Comparison of ENCODE assay signal across 9 cellular contexts in the genomic region with DNA sequence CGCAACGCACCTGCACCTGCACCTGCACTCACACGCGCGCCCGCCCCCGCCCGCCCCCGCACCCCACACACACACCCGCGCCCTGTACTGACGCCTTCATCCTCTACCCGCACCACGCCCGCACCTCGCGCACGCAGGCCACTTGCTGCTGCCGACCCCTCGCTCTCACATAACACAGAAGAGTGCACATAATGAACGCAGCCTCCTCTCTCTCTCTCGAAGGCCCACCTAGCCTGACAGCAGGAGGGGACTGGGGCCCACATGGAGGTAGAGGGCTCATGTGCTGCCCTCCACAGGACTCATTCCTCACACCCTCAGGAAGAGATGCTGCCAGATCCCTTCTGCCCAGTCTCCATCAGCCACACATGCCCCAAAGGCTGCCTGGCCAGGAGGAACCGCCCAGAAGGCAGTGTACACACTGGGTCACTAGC. TPM values are rescaled to one million over a fixed set of nuclear protein-coding genes. Genes with fewer than 3 reads are reported as not detected.
A peak's percentile ranks its signal among the peaks of the same experiment; 100 is the strongest.
DNase-seq lines count a peak whose midpoint lies in the region; ATAC-seq lines count a peak whose summit lies in the region.
"Had no signal": no experiment of that assay in that cellular context is flagged by ENCODE, and none has a peak within 500 bp of the region (broad histone marks: within the 10 kb centered on the region; RNA-seq: fewer than 3 reads in every experiment).

No MANE protein-coding gene starts in this region.

- H3K4me3 ChIP-seq in SJCRH30: no peak overlapping the region

- peaks cover 45% of the 10 kb centered on the region for H3K27me3 Mint-ChIP-seq in activated CD4-positive, alpha-beta T cell treated with anti-CD3 and anti-CD28 coated beads, Interleukin-2, amount 10 ng/mL, durations not matched to agents 7 days and 5 days
- peaks cover 43% of the 10 kb centered on the region for H3K27me3 Mint-ChIP-seq in stimulated activated naive CD8-positive, alpha-beta T cell treated with anti-CD3 and anti-CD28 coated beads, Interleukin-15, amount 100 ng/mL, for 72 hours

- peaks cover 3% of the 10 kb centered on the region for H3K9me3 Mint-ChIP-seq in activated CD4-positive, alpha-beta T cell treated with anti-CD3 and anti-CD28 coated beads, Interleukin-2, amount 10 ng/mL, durations not matched to agents 7 days and 5 days
- H3K9me3 Mint-ChIP-seq in stimulated activated naive CD8-positive, alpha-beta T cell treated with anti-CD3 and anti-CD28 coated beads, Interleukin-15, amount 100 ng/mL, for 72 hours: peaks cover 6 to 8% of the 10 kb centered on the region in 2 donors

- no peak overlapping the region for H3K27ac Mint-ChIP-seq in activated CD4-positive, alpha-beta T cell treated with anti-CD3 and anti-CD28 coated beads, Interleukin-2, amount 10 ng/mL, durations not matched to agents 7 days and 5 days
- peak overlapping the region in 1 of 2 donors; percentile 72 for H3K27ac Mint-ChIP-seq in stimulated activated naive CD8-positive, alpha-beta T cell treated with anti-CD3 and anti-CD28 coated beads, Interleukin-15, amount 100 ng/mL, for 72 hours

- peaks cover 3% of the 10 kb centered on the region; the same call in 1 of the 2 replicates for H3K27me3 ChIP-seq in SJCRH30

- no peaks in the 10 kb centered on the region for H3K36me3 Mint-ChIP-seq in activated CD4-positive, alpha-beta T cell treated with anti-CD3 and anti-CD28 coated beads, Interleukin-2, amount 10 ng/mL, durations not matched to agents 7 days and 5 days (ENCODE audit: low read depth)

- peak overlapping the region; percentile 62 for H3K4me3 Mint-ChIP-seq in activated CD4-positive, alpha-beta T cell treated with anti-CD3 and anti-CD28 coated beads, Interleukin-2, amount 10 ng/mL, durations not matched to agents 7 days and 5 days
- peak overlapping the region; percentile 79 to 83 for H3K4me3 Mint-ChIP-seq in stimulated activated naive CD8-positive, alpha-beta T cell treated with anti-CD3 and anti-CD28 coated beads, Interleukin-15, amount 100 ng/mL, for 72 hours

- CTCF ChIA-PET in activated CD4-positive, alpha-beta T cell treated with anti-CD3 and anti-CD28 coated beads, Interleukin-2, amount 10 ng/mL, durations not matched to agents 7 days and 5 days (lab: Charles Lee): no interaction called here

- POLR2A ChIA-PET in activated CD4-positive, alpha-beta T cell treated with anti-CD3 and anti-CD28 coated beads, Interleukin-2, amount 10 ng/mL, durations not matched to agents 7 days and 5 days (lab: Charles Lee): no interaction called here

- no peaks in the 10 kb centered on the region for H3K36me3 ChIP-seq in SJCRH30

- intact Hi-C loops in left cardiac atrium (cut with DNase I): no loop called here

- peaks cover 7% of the 10 kb centered on the region for H3K4me1 Mint-ChIP-seq in activated CD4-positive, alpha-beta T cell treated with anti-CD3 and anti-CD28 coated beads, Interleukin-2, amount 10 ng/mL, durations not matched to agents 7 days and 5 days
- H3K4me1 Mint-ChIP-seq in stimulated activated naive CD8-positive, alpha-beta T cell treated with anti-CD3 and anti-CD28 coated beads, Interleukin-15, amount 100 ng/mL, for 72 hours: peaks cover 22% of the 10 kb centered on the region

- peak; percentile 15 to 32 for ATAC-seq in left cardiac atrium
- ATAC-seq in stimulated activated naive CD8-positive, alpha-beta T cell treated with anti-CD3 and anti-CD28 coated beads, Interleukin-15, amount 100 ng/mL, for 72 hours: peak; percentile 26

- H3K27ac ChIP-seq in SJCRH30: no peak overlapping the region
- H3K27ac ChIP-seq: C4-2B had no signal

- in situ Hi-C loops in SK-MEL-5 (cut with HindIII; ENCODE audit: low pct_unique_long_range_greater_than_20kb, low sequenced_read_pairs): no loop called here

- no peaks in the 10 kb centered on the region for H3K9me3 ChIP-seq in SJCRH30 (replicated peaks)

- peak; percentile 5 for DNase-seq in activated CD4-positive, alpha-beta T cell treated with anti-CD3 and anti-CD28 coated beads, Interleukin-2, amount 10 ng/mL, durations not matched to agents 7 days and 5 days
- DNase-seq in activated CD4-positive, alpha-beta T cell treated with anti-CD3 and anti-CD28 coated beads, Interleukin-2, amount 50 U/mL, for 4 hours: no peak
- peak; percentile 15 for DNase-seq in SK-MEL-5 (ENCODE audit: low read depth, low spot score)
- no peak for DNase-seq in left cardiac atrium
- no peak for DNase-seq in stimulated activated naive CD8-positive, alpha-beta T cell treated with anti-CD3 and anti-CD28 coated beads, Interleukin-15, amount 100 ng/mL, for 72 hours
- DNase-seq in OCI-M2 (lab: John Stamatoyannopoulos, UW; ENCODE audit: unreplicated experiment): no peak
- no peak for DNase-seq in dedifferentiated amniotic fluid mesenchymal stem cell (ENCODE audit: extremely low spot score)
- no peak for DNase-seq in SJCRH30

- no peaks in the 10 kb centered on the region for H3K4me1 ChIP-seq in SJCRH30

RNA-seq across cellular contexts. Expression of a gene that starts 0.4 kb away (rescaled TPM):
- total RNA-seq in activated CD4-positive, alpha-beta T cell treated with anti-CD3 and anti-CD28 coated beads, Interleukin-2, amount 10 ng/mL, durations not matched to agents 7 days and 5 days: not detected
- total RNA-seq in SK-MEL-5 (2014; rRNA removed; shearing (Covaris generic)): 0.13 and 0.37 TPM in 2 replicates
- polyA plus RNA-seq in SK-MEL-5 (2015; cell fraction: cytosol; rRNA removed): not detected in 2 replicates
- 0.12 TPM in 1 of 2 replicates, not detected in the other for polyA plus RNA-seq in SK-MEL-5 (2015; cell fraction: nucleus; rRNA removed)
- total RNA-seq in left cardiac atrium: 10 to 100 TPM; 75.8 to 98.7 TPM
- total RNA-seq in SJCRH30 (2014; rRNA removed; shearing (Covaris generic)): 0.84 and 2.4 TPM in 2 replicates

Comparison
In these comparisons a context has a peak if more than half of its experiments do, and no peak if none do; other contexts are left out.
1. DNase-seq: peak in activated CD4-positive, alpha-beta T cell treated with anti-CD3 and anti-CD28 coated beads, Interleukin-2, amount 10 ng/mL, durations not matched to agents 7 days and 5 days (single experiment) and SK-MEL-5 (single experiment); none in activated CD4-positive, alpha-beta T cell treated with anti-CD3 and anti-CD28 coated beads, Interleukin-2, amount 50 U/mL, for 4 hours (0 of 2), left cardiac atrium (single experiment), stimulated activated naive CD8-positive, alpha-beta T cell treated with anti-CD3 and anti-CD28 coated beads, Interleukin-15, amount 100 ng/mL, for 72 hours (0 of 2), OCI-M2 (single experiment), dedifferentiated amniotic fluid mesenchymal stem cell (single experiment) and SJCRH30 (0 of 2).
2. RNA of a gene that starts 0.4 kb away (total RNA-seq): 75.8 to 98.7 TPM in left cardiac atrium; 0.84 to 2.4 TPM in SJCRH30, 0.13 to 0.37 TPM in SK-MEL-5 and not detected in activated CD4-positive, alpha-beta T cell treated with anti-CD3 and anti-CD28 coated beads, Interleukin-2, amount 10 ng/mL, durations not matched to agents 7 days and 5 days; every median in the first group is over 10 times any median in the second.